17 cellular contexts compared by ENCODE assay signal in genomic region chr15:74837482-74837881, GRCh38. TPM values are rescaled to one million over a fixed set of nuclear protein-coding genes. Genes with fewer than 3 reads are reported as not detected.
"Had no signal": no experiment of that assay in that cellular context is flagged by ENCODE, and none has a peak within 500 bp of the region (broad histone marks: within the 10 kb centered on the region; RNA-seq: fewer than 3 reads in every experiment).

No MANE protein-coding gene starts in this region.

- H3K4me3 ChIP-seq: body of pancreas, lower lobe of right lung, psoas muscle had no signal

- H3K9me3 Mint-ChIP-seq: immature natural killer cell, naive B cell had no signal

- H3K27ac Mint-ChIP-seq: immature natural killer cell had no signal

- H3K27me3 Mint-ChIP-seq: naive B cell had no signal

- H3K27me3 ChIP-seq: body of pancreas had no signal

- H3K27ac ChIP-seq: body of pancreas, lower lobe of right lung, psoas muscle had no signal

- ATAC-seq: body of pancreas, esophagus mucosa, left cardiac atrium, lower lobe of right lung, psoas muscle, sciatic nerve had no signal

- H3K9me3 ChIP-seq: body of pancreas, lower lobe of right lung, psoas muscle had no signal

- H3K4me3 Mint-ChIP-seq: immature natural killer cell had no signal

- H3K4me1 ChIP-seq: psoas muscle had no signal

- DNase-seq: activated CD4-positive, alpha-beta T cell treated with anti-CD3 and anti-CD28 coated beads for 4 hours; activated naive CD4-positive, alpha-beta T cell treated with anti-CD3 and anti-CD28 coated beads, Interleukin-2, amount 50 U/mL, for 16 hours; body of pancreas; dermis blood vessel endothelial cell; immature natural killer cell; left cardiac atrium; lower lobe of right lung; midbrain; naive B cell; psoas muscle; stimulated activated CD4-positive, alpha-beta T cell treated with anti-CD3 and anti-CD28 coated beads, Interleukin-2, amount 100 ng/mL, for 24 hours; stimulated activated naive CD4-positive, alpha-beta T cell; substantia nigra; trophoblast cell had no signal

RNA-seq across cellular contexts. Expression of gene CPLX3, which starts 11.1 kb away (rescaled TPM):
- total RNA-seq: activated CD8-positive, alpha-beta memory T cell treated with anti-CD3 and anti-CD28 coated beads for 36 hours; body of pancreas; dermis blood vessel endothelial cell; esophagus mucosa; lower lobe of right lung; sciatic nerve had no signal
- polyA plus RNA-seq: immature natural killer cell had no signal

RNA-seq across cellular contexts. Expression of gene LMAN1L, which starts 24.8 kb away (rescaled TPM):
- total RNA-seq: body of pancreas, dermis blood vessel endothelial cell, esophagus mucosa, lower lobe of right lung, sciatic nerve had no signal
- polyA plus RNA-seq: immature natural killer cell, psoas muscle had no signal
